ENCODE assay signal across 12 cellular contexts in the genomic region with DNA sequence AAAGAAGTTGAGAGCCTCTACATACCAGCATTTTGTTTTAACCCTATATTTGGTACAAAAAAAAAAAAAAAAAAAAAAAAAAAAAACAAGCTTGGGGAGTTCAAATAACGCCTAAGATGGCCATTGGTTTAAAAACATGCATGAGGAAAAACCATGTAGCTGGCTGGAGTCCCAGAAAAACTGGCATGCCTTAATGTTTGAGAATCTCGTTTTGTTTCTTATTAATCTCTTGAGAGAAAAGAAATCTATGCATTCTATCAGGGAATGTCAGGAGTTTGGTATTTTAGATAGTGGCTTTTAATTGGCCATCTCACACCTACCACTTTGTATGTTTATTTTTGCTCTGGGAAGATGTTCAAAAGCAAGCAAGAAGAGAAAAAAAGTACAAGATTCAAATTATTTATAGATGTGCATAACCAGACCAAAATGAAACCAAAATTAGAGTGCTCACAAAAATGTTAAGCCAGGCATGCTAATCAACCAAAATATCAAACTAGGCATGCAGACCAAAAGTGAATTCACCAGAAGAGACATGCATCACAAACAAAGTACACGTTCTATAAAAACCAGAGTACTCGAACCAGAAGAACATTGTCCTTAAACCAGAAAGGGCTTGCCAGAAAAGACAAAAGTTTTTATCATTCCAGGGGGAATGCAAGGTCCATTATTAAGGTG.
A peak's percentile ranks its signal among the peaks of the same experiment; 100 is the strongest.
DNase-seq lines count a peak whose midpoint lies in the region; ATAC-seq and TF ChIP-seq lines count a peak whose summit lies in the region.
"Had no signal": no experiment of that assay in that cellular context is flagged by ENCODE, and none has a peak within 500 bp of the region (broad histone marks: within the 10 kb centered on the region; RNA-seq: fewer than 3 reads in every experiment).

No MANE protein-coding gene starts in this region.

- peak overlapping the region; percentile 75 for H3K4me2 ChIP-seq in fibroblast of lung (ENCODE audit: extremely low read depth, insufficient read depth, low read length)

- TF ChIP-seq CTCF in fibroblast of lung (conservative IDR thresholded peaks at IDR 0.05 in 1 of 2, IDR thresholded peaks at IDR 0.05 in 1 of 2; ENCODE audit: low read depth in 1 of 2, low read length in 2 of 2), result no peak

- H3K4me1 ChIP-seq in fibroblast of lung (ENCODE audit: control insufficient read depth, extremely low read depth, insufficient read depth, low read length), result no peaks in the 10 kb centered on the region

- no peaks in the 10 kb centered on the region for H3K79me2 ChIP-seq in fibroblast of lung (ENCODE audit: control insufficient read depth, insufficient read depth, low read length)

- no peaks in the 10 kb centered on the region for H3K9me3 ChIP-seq in fibroblast of lung (ENCODE audit: control insufficient read depth, insufficient read depth, low read depth, low read length)

- DNase-seq in DMS 273 (lab: John Stamatoyannopoulos, UW; ENCODE audit: unreplicated experiment) (peak; percentile 14), DMS 273 treated with DMSO at 0.1 percent for 48 hours (lab: John Stamatoyannopoulos, UW) (no peak), fibroblast of lung (ENCODE audit: low read depth in 2 of 2) (peak; percentile 79 to 86), smooth muscle cell of the brain vasculature (ENCODE audit: low read depth, low spot score) (peak; percentile 15), left lobe of liver (ENCODE audit: low spot score) (no peak)
- no peak for DNase-seq in stimulated activated naive CD4-positive, alpha-beta T cell (lab: John Stamatoyannopoulos, UW)
- DNase-seq in activated CD8-positive, alpha-beta memory T cell treated with anti-CD3 and anti-CD28 coated beads, Interleukin-2, amount 50 U/mL, for 4 hours, result no peak
- DNase-seq: activated CD4-positive, CD25-positive, alpha-beta regulatory T cell treated with anti-CD3 and anti-CD28 coated beads, Interleukin-2, amount 50 U/mL, for 72 hours; left colon had no signal

- peak overlapping the region in 3 of 4 experiments; percentile 20 to 47 (median 42) for H3K4me3 ChIP-seq in fibroblast of lung (replicated peaks in 1 of 4; ENCODE audit: control extremely low read depth in 1 of 4, insufficient read depth in 1 of 4, low read depth in 3 of 4, low read length in 4 of 4)

- no peak overlapping the region for H3K9ac ChIP-seq in fibroblast of lung (ENCODE audit: insufficient read depth, low read length)

- H4K20me1 ChIP-seq in fibroblast of lung (ENCODE audit: control insufficient read depth, extremely low read depth, insufficient read depth, low read length), result no peaks in the 10 kb centered on the region

- H3K27ac ChIP-seq in fibroblast of lung (ENCODE audit: insufficient read depth, low read length), result peak overlapping the region; percentile 65
- H3K27ac ChIP-seq: 22Rv1 had no signal

- H3K27me3 ChIP-seq in fibroblast of lung (ENCODE audit: control insufficient read depth, insufficient read depth, low read length), result no peaks in the 10 kb centered on the region

- peak; percentile 56; the same call in 2 of the 3 replicates for ATAC-seq in SK-N-SH treated with all-trans-retinoic acid at 6 μM for 48 hours
- ATAC-seq in left lobe of liver, result no peak
- ATAC-seq: HepG2, left colon had no signal

- no peaks in the 10 kb centered on the region for H3K36me3 ChIP-seq in fibroblast of lung (ENCODE audit: control insufficient read depth, insufficient read depth, low read length)

- H2AFZ ChIP-seq in fibroblast of lung (ENCODE audit: low read length), result no peak overlapping the region

TF ChIP-seq in SK-N-SH treated with all-trans-retinoic acid at 6 μM for 48 hours, 23 proteins besides CTCF, POLR2A, EP300 and RAD21:
- TF ChIP-seq ZNF8 (CRISPR knock-in tag; IDR thresholded peaks at IDR 0.05) (no peak), ISL1 (CRISPR knock-in tag; IDR thresholded peaks at IDR 0.05) (peak; percentile 31; the same call in 1 of the 2 replicates)
TF ChIP-seq in SK-N-SH treated with all-trans-retinoic acid at 6 μM for 48 hours: peak in this region for 1.

Comparison
In these comparisons a context has a peak if more than half of its experiments do, and no peak if none do; other contexts are left out.
1. DNase-seq: peak in DMS 273 (single experiment), fibroblast of lung (2 of 2) and smooth muscle cell of the brain vasculature (single experiment); none in DMS 273 treated with DMSO at 0.1 percent for 48 hours (single experiment), stimulated activated naive CD4-positive, alpha-beta T cell (0 of 6), activated CD8-positive, alpha-beta memory T cell treated with anti-CD3 and anti-CD28 coated beads, Interleukin-2, amount 50 U/mL, for 4 hours (single experiment) and left lobe of liver (single experiment).